Comparison of ENCODE assay signal across 15 cellular contexts in genomic region chr9:126859111-126859510, GRCh38. TPM values are rescaled to one million over a fixed set of nuclear protein-coding genes. Genes with fewer than 3 reads are reported as not detected.
DNase-seq lines count a peak whose midpoint lies in the region; ATAC-seq, FAIRE-seq and TF ChIP-seq lines count a peak whose summit lies in the region.
"Had no signal": no experiment of that assay in that cellular context is flagged by ENCODE, and none has a peak within 500 bp of the region (broad histone marks: within the 10 kb centered on the region; RNA-seq: fewer than 3 reads in every experiment).

No MANE protein-coding gene starts in this region.

- H4K8ac ChIP-seq in H1 (ENCODE audit: extremely low read depth, insufficient read depth, low read length) = no peak overlapping the region

- no peak overlapping the region for H3K9ac ChIP-seq in H1 (replicated peaks in 1 of 4; ENCODE audit: extremely low read depth in 1 of 4, low read depth in 3 of 4, low read length in 3 of 4)
- H3K9ac ChIP-seq: SK-N-SH had no signal

- no peak overlapping the region; a peak in 1 of 4 replicates for H3K4me2 ChIP-seq in H1 (ENCODE audit: insufficient read depth in 1 of 2, low read depth in 2 of 2, low read length in 2 of 2)

- H3K23me2 ChIP-seq in H1 (ENCODE audit: low read depth, low read length) = peaks cover 4% of the 10 kb centered on the region; the same call in 1 of the 2 replicates

- H4K5ac ChIP-seq in H1 (ENCODE audit: insufficient read length, low read depth, low read length) = no peak overlapping the region

- no TSS peak for BruUV-seq in MCF 10A (replicated peaks; lab: Mats Ljungman, UMichigan)

- DNase-seq in MCF 10A (ENCODE audit: unreplicated experiment) (no peak), breast epithelium (ENCODE audit: low spot score in 2 of 2) (no peak), WTC11 (ENCODE audit: low spot score) (no peak), H1 (ENCODE audit: low read depth in 1 of 2, low spot score in 2 of 2) (no peak), SIG-M5 treated with dmso at 0.1 percent for 504 hours (lab: John Stamatoyannopoulos, UW; ENCODE audit: unreplicated experiment) (no peak), NCI-H526 (lab: John Stamatoyannopoulos, UW) (no peak), MV-4-11 (lab: John Stamatoyannopoulos, UW) (no peak)
- no peak for DNase-seq in stimulated activated naive B cell treated with anti-CD40 and anti-IgM and Interleukin-4, amounts not matched to agents 10 μg/mL and 1 μg/mL and 100 μg/mL, for 72 hours
- DNase-seq: colonic mucosa, NCI-H187, NCI-H69, PC-3, SK-N-SH had no signal

- H3K27ac ChIP-seq in breast epithelium (no peak overlapping the region), H1 (ENCODE audit: low read depth, low read length) (no peak overlapping the region)
- H3K27ac ChIP-seq: colonic mucosa, thoracic aorta had no signal

- peaks cover 15% of the 10 kb centered on the region for H3K36me3 Mint-ChIP-seq in MCF 10A (ENCODE audit: insufficient read depth, unreplicated experiment)
- no peaks in the 10 kb centered on the region for H3K36me3 Mint-ChIP-seq in WTC11
- H3K36me3 Mint-ChIP-seq in stimulated activated naive B cell treated with anti-CD40 and anti-IgM and Interleukin-4, amounts not matched to agents 10 μg/mL and 1 μg/mL and 100 μg/mL, for 72 hours = no peaks in the 10 kb centered on the region

- no peak overlapping the region for H3K56ac ChIP-seq in H1 (replicated peaks; ENCODE audit: insufficient read length, low read depth, low read length)

- FAIRE-seq in H1 (lab: Jason Lieb, UNC) = no peak

- TF ChIP-seq CTCF in MCF 10A (IDR thresholded peaks at IDR 0.05; ENCODE audit: unreplicated experiment) = no peak
- TF ChIP-seq CTCF in breast epithelium (IDR thresholded peaks at IDR 0.05) = no peak
- no peak for TF ChIP-seq CTCF in WTC11 (IDR thresholded peaks at IDR 0.05)
- no peak for TF ChIP-seq CTCF in H1 (IDR thresholded peaks at IDR 0.05; ENCODE audit: control extremely low read depth in 1 of 3, insufficient read depth in 1 of 3, low read depth in 1 of 3, low read length in 3 of 3)

- TF ChIP-seq EP300 in H1 (IDR thresholded peaks at IDR 0.05; ENCODE audit: borderline replicate concordance in 1 of 2, low read depth in 2 of 2, low read length in 2 of 2) = no peak

- H2BK20ac ChIP-seq in H1 (ENCODE audit: low read length) = no peak overlapping the region

- H3K14ac ChIP-seq in H1 (ENCODE audit: insufficient read length) = no peak overlapping the region

- H3K36me3 ChIP-seq in breast epithelium = no peaks in the 10 kb centered on the region
- peaks cover 0 to 7% (median 1%) of the 10 kb centered on the region in 4 experiments; a peak in 1 of 8 replicates for H3K36me3 ChIP-seq in H1 (ENCODE audit: control insufficient read depth in 2 of 4, insufficient read depth in 4 of 4, low read length in 3 of 4)

- H4K91ac ChIP-seq in H1 (replicated peaks; ENCODE audit: insufficient read length, low read length) = no peak overlapping the region

- H3K9me3 Mint-ChIP-seq in MCF 10A (ENCODE audit: unreplicated experiment) = no peaks in the 10 kb centered on the region
- H3K9me3 Mint-ChIP-seq in WTC11 = no peaks in the 10 kb centered on the region
- H3K9me3 Mint-ChIP-seq in stimulated activated naive B cell treated with anti-CD40 and anti-IgM and Interleukin-4, amounts not matched to agents 10 μg/mL and 1 μg/mL and 100 μg/mL, for 72 hours = no peaks in the 10 kb centered on the region

- no peak overlapping the region for H2BK120ac ChIP-seq in H1 (replicated peaks; ENCODE audit: low read depth, low read length)

- no peak overlapping the region for H3K18ac ChIP-seq in H1 (ENCODE audit: extremely low read depth, low read length)

- H3K79me1 ChIP-seq in H1 (ENCODE audit: low read depth, low read length) = peaks cover 4% of the 10 kb centered on the region; the same call in 1 of the 2 replicates

- TF ChIP-seq RAD21 in H1 (IDR thresholded peaks at IDR 0.05 in 1 of 2, conservative IDR thresholded peaks at IDR 0.05 in 1 of 2; ENCODE audit: low read depth in 2 of 2, low read length in 2 of 2) = no peak

- H3K27me3 Mint-ChIP-seq in MCF 10A (ENCODE audit: insufficient read depth, unreplicated experiment) = no peaks in the 10 kb centered on the region
- H3K27me3 Mint-ChIP-seq in WTC11 (ENCODE audit: low read depth) = peaks cover 20% of the 10 kb centered on the region
- H3K27me3 Mint-ChIP-seq in stimulated activated naive B cell treated with anti-CD40 and anti-IgM and Interleukin-4, amounts not matched to agents 10 μg/mL and 1 μg/mL and 100 μg/mL, for 72 hours = peaks cover 5 to 19% of the 10 kb centered on the region in 2 donors

- CTCF ChIA-PET in MCF 10A (lab: Yijun Ruan, JAX) (interaction anchor here (0.6 to 2.5 kb wide), 11 partner anchors 9 to 64 kb away, joined by 3 to 18 read pairs (median 5); no protein-coding TSS in a partner anchor), WTC11 (lab: Charles Lee) (interaction anchor here (0.6 to 2.9 kb wide), 10 partner anchors 9 to 169 kb away, joined by 3 to 9 read pairs (median 4); partner anchors contain the start of gene RALGPS1), H1 (lab: Charles Lee; ENCODE audit: partially characterized antibody) (interaction anchor here (0.8 to 2.2 kb wide), 11 partner anchors 9 to 592 kb away, joined by 3 to 12 read pairs (median 4); partner anchors contain the start of genes LRSAM1 and RPL12)

- 0 out of 2 replicates have a peak overlapping the region, but pooled peaks have one; percentile 38 for H2BK15ac ChIP-seq in H1 (ENCODE audit: low read length)

- POLR2A ChIA-PET in MCF 10A (lab: Yijun Ruan, JAX) = interaction anchor here (0.6 to 2.2 kb wide), 6 partner anchors 9 to 55 kb away, joined by 3 to 11 read pairs (median 4); partner anchors contain the start of genes RALGPS1 and ZBTB43
- POLR2A ChIA-PET in WTC11 (lab: Charles Lee) = interaction anchor here (0.6 kb wide), 1 partner anchor 329 kb away, joined by 3 read pairs; no protein-coding TSS in a partner anchor
- POLR2A ChIA-PET in H1 (lab: Charles Lee; ENCODE audit: partially characterized antibody) = interaction anchor here (0.7 to 1.5 kb wide), 2 partner anchors 13 to 16 kb away, joined by 3 read pairs; no protein-coding TSS in a partner anchor

- H3K4ac ChIP-seq in H1 (replicated peaks; ENCODE audit: insufficient read length, low read depth, low read length) = no peak overlapping the region

- H3K27me3 ChIP-seq in breast epithelium = no peaks in the 10 kb centered on the region
- H3K27me3 ChIP-seq in H1 (replicated peaks in 1 of 4; ENCODE audit: control insufficient read depth in 3 of 4, extremely low read depth in 1 of 4, insufficient read depth in 3 of 4, low read length in 3 of 4) = no peaks in the 10 kb centered on the region; a peak in 3 of 7 replicates
- H3K27me3 ChIP-seq: ascending aorta, colonic mucosa had no signal

- H3K4me3 ChIP-seq in breast epithelium (no peak overlapping the region), H1 (ENCODE audit: extremely low read depth in 1 of 4, insufficient read depth in 2 of 4, low read depth in 3 of 4, low read length in 4 of 4) (no peak overlapping the region)

- TF ChIP-seq POLR2A in breast epithelium (IDR thresholded peaks at IDR 0.05) (no peak), H1 (IDR thresholded peaks at IDR 0.05; ENCODE audit: control extremely low read depth in 1 of 2, low read depth in 2 of 2, low read length in 2 of 2) (no peak)

- peaks cover 5 to 6% of the 10 kb centered on the region in 2 donors for H3K4me1 ChIP-seq in breast epithelium
- H3K4me1 ChIP-seq in H1 (replicated peaks in 1 of 4; ENCODE audit: control insufficient read depth in 3 of 4, insufficient read depth in 4 of 4, low read length in 3 of 4) = peaks cover 5 to 17% (median 8%) of the 10 kb centered on the region in 4 experiments

- H3K23ac ChIP-seq in H1 (ENCODE audit: insufficient read length) = no peak overlapping the region

- intact Hi-C loops in MCF 10A (cut with micrococcal nuclease) (no loop called here), breast epithelium (cut with DNase I; ENCODE audit: low total_unique reads) (no loop called here)

- peaks cover 0 to 7% of the 10 kb centered on the region in 2 experiments for H4K20me1 ChIP-seq in H1 (replicated peaks in 1 of 2; ENCODE audit: control insufficient read depth in 1 of 2, insufficient read depth in 2 of 2, low read length in 2 of 2)

- H3K9me3 ChIP-seq in breast epithelium = no peaks in the 10 kb centered on the region
- H3K9me3 ChIP-seq in H1 (ENCODE audit: insufficient read depth in 2 of 2, low read depth in 1 of 2, low read length in 1 of 2) = no peaks in the 10 kb centered on the region
- H3K9me3 ChIP-seq: ascending aorta, colonic mucosa, SK-N-SH, thoracic aorta had no signal

- H3K4me3 Mint-ChIP-seq in MCF 10A (ENCODE audit: unreplicated experiment) (peak overlapping the region; percentile 75), WTC11 (peak overlapping the region; percentile 72)
- no peak overlapping the region for H3K4me3 Mint-ChIP-seq in stimulated activated naive B cell treated with anti-CD40 and anti-IgM and Interleukin-4, amounts not matched to agents 10 μg/mL and 1 μg/mL and 100 μg/mL, for 72 hours

- peaks cover 6 to 26% of the 10 kb centered on the region in 2 experiments for H3K79me2 ChIP-seq in H1 (ENCODE audit: control insufficient read depth in 1 of 2, insufficient read depth in 2 of 2, low read length in 2 of 2)

- no peak overlapping the region for H2AFZ ChIP-seq in H1 (ENCODE audit: low read length)

- H3K27ac Mint-ChIP-seq in MCF 10A (ENCODE audit: low read depth, unreplicated experiment) (no peak overlapping the region), WTC11 (no peak overlapping the region)
- peak overlapping the region; percentile 67 for H3K27ac Mint-ChIP-seq in stimulated activated naive B cell treated with anti-CD40 and anti-IgM and Interleukin-4, amounts not matched to agents 10 μg/mL and 1 μg/mL and 100 μg/mL, for 72 hours

- H3K4me1 Mint-ChIP-seq in MCF 10A (ENCODE audit: insufficient read depth, unreplicated experiment) (peaks cover 22% of the 10 kb centered on the region), WTC11 (peaks cover 33% of the 10 kb centered on the region)
- peaks cover 13 to 31% of the 10 kb centered on the region in 2 donors for H3K4me1 Mint-ChIP-seq in stimulated activated naive B cell treated with anti-CD40 and anti-IgM and Interleukin-4, amounts not matched to agents 10 μg/mL and 1 μg/mL and 100 μg/mL, for 72 hours

- H2BK12ac ChIP-seq in H1 (ENCODE audit: low read depth, low read length) = no peak overlapping the region

- H2AK5ac ChIP-seq in H1 (ENCODE audit: low read depth, low read length) = no peak overlapping the region; the same call in 1 of the 2 replicates

- ATAC-seq in WTC11 = no peak
- no peak for ATAC-seq in stimulated activated naive B cell treated with anti-CD40 and anti-IgM and Interleukin-4, amounts not matched to agents 10 μg/mL and 1 μg/mL and 100 μg/mL, for 72 hours (replicated peaks)
- ATAC-seq: PC-3 had no signal

- WGBS in H1 (ENCODE audit: extremely low coverage in 1 of 2, insufficient coverage in 1 of 2, insufficient read length in 1 of 2, insufficient replicate concordance in 2 of 2, low coverage in 1 of 2, low lambda C conversion rate in 2 of 2, missing lambda C conversion rate in 1 of 2), 2 experiments = 80% methylated on average over 2 of the region's 2 CpGs; no CpG with 5 or more reads in 1 of the 2 experiments

- no peak overlapping the region for H2BK5ac ChIP-seq in H1 (ENCODE audit: low read depth, low read length)

RNA-seq across cellular contexts. Expression of gene ZBTB34, which starts 1.3 kb away (rescaled TPM):
- total RNA-seq in MCF 10A (2022) = 4.6 and 6.9 TPM in 2 replicates
- total RNA-seq in breast epithelium = 10 to 100 TPM in 2 of 3 donors, 1 to 10 TPM in 1; 9.2 to 13.9 (median 12.2) TPM
- total RNA-seq in WTC11 (2021) = 15.9 to 18.4 TPM (median 16.9 TPM) in 3 replicates
- 15.9 and 16.9 TPM in 2 replicates for total RNA-seq in H1 (2021; fragmentation: NEBNext Ultra II Directional; extraction: Animal tissue kit (Norgen Biotek cat#: 25700))
- 5.5 and 8.2 TPM in 2 replicates for polyA plus RNA-seq in H1 (2011; rRNA removed)
- polyA plus RNA-seq in H1 (2011; cell fraction: cytosol; rRNA removed) = 8.3 TPM
- polyA plus RNA-seq in H1 (2011; cell fraction: nucleus; rRNA removed) = 5.7 TPM
- polyA plus RNA-seq in H1 (2012, experiment 1 of 2) = 6.0 to 9.3 TPM (median 7.7 TPM) in 4 replicates
- 0.72 TPM for polyA plus RNA-seq in H1 (2012, experiment 2 of 2)
- 7.2 TPM for polyA plus RNA-seq in H1 (2013, experiment 1 of 2)
- polyA plus RNA-seq in H1 (2013, experiment 2 of 2) = 7.2 TPM
- 25.7 and 26.0 TPM in 2 replicates for polyA minus RNA-seq in H1 (2011; rRNA and poly(A)+ RNA removed)
- polyA minus RNA-seq in H1 (2011; cell fraction: cytosol; rRNA and poly(A)+ RNA removed) = 12.2 TPM
- 13.6 TPM for polyA minus RNA-seq in H1 (2011; cell fraction: nucleus; rRNA and poly(A)+ RNA removed)

RNA-seq across cellular contexts. Expression of gene ZBTB43, which starts 54.3 kb away (rescaled TPM):
- total RNA-seq in MCF 10A (2022) = 32.4 and 44.2 TPM in 2 replicates
- 10 to 100 TPM; 10.9 to 20.6 (median 13.1) TPM for total RNA-seq in breast epithelium
- total RNA-seq in WTC11 (2021) = 13.6 to 23.8 TPM (median 14.7 TPM) in 3 replicates
- total RNA-seq in H1 (2021; fragmentation: NEBNext Ultra II Directional; extraction: Animal tissue kit (Norgen Biotek cat#: 25700)) = 16.7 and 18.7 TPM in 2 replicates
- 3.0 and 4.1 TPM in 2 replicates for polyA plus RNA-seq in H1 (2011; rRNA removed)
- 5.2 TPM for polyA plus RNA-seq in H1 (2011; cell fraction: cytosol; rRNA removed)
- polyA plus RNA-seq in H1 (2011; cell fraction: nucleus; rRNA removed) = 4.8 TPM
- polyA plus RNA-seq in H1 (2012, experiment 1 of 2) = 4.3 to 11.6 TPM (median 6.5 TPM) in 4 replicates
- polyA plus RNA-seq in H1 (2012, experiment 2 of 2) = 0.50 TPM
- 5.5 TPM for polyA plus RNA-seq in H1 (2013, experiment 1 of 2)
- 5.8 TPM for polyA plus RNA-seq in H1 (2013, experiment 2 of 2)
- polyA minus RNA-seq in H1 (2011; rRNA and poly(A)+ RNA removed) = 34.8 and 43.6 TPM in 2 replicates
- polyA minus RNA-seq in H1 (2011; cell fraction: cytosol; rRNA and poly(A)+ RNA removed) = 4.9 TPM
- polyA minus RNA-seq in H1 (2011; cell fraction: nucleus; rRNA and poly(A)+ RNA removed) = 4.6 TPM

RNA-seq across cellular contexts. Expression of gene RALGPS1, which starts 55.5 kb away (rescaled TPM):
- total RNA-seq in MCF 10A (2022) (2.4 and 3.3 TPM in 2 replicates), breast epithelium (10 to 100 TPM in 2 of 3 donors, 1 to 10 TPM in 1; 5.8 to 30.7 (median 15.1) TPM), WTC11 (2021) (26.1 to 28.5 TPM (median 27.4 TPM) in 3 replicates)
- 22.9 and 23.5 TPM in 2 replicates for total RNA-seq in H1 (2021; fragmentation: NEBNext Ultra II Directional; extraction: Animal tissue kit (Norgen Biotek cat#: 25700))
- 20.0 and 33.6 TPM in 2 replicates for polyA plus RNA-seq in H1 (2011; rRNA removed)
- polyA plus RNA-seq in H1 (2011; cell fraction: cytosol; rRNA removed) = 22.3 TPM
- 60.4 TPM for polyA plus RNA-seq in H1 (2011; cell fraction: nucleus; rRNA removed)
- 17.1 to 18.7 TPM (median 18.3 TPM) in 4 replicates for polyA plus RNA-seq in H1 (2012, experiment 1 of 2)
- polyA plus RNA-seq in H1 (2012, experiment 2 of 2) = 8.8 TPM
- 13.6 TPM for polyA plus RNA-seq in H1 (2013, experiment 1 of 2)
- 12.3 TPM for polyA plus RNA-seq in H1 (2013, experiment 2 of 2)
- polyA minus RNA-seq in H1 (2011; rRNA and poly(A)+ RNA removed) = 36.4 and 39.3 TPM in 2 replicates
- polyA minus RNA-seq in H1 (2011; cell fraction: cytosol; rRNA and poly(A)+ RNA removed) = 14.5 TPM
- polyA minus RNA-seq in H1 (2011; cell fraction: nucleus; rRNA and poly(A)+ RNA removed) = 58.2 TPM

Comparison
In these comparisons a context has a peak if more than half of its experiments do, and no peak if none do; other contexts are left out.
1. H3K4me3 Mint-ChIP-seq: peak in MCF 10A (single experiment) and WTC11 (single experiment); none in stimulated activated naive B cell treated with anti-CD40 and anti-IgM and Interleukin-4, amounts not matched to agents 10 μg/mL and 1 μg/mL and 100 μg/mL, for 72 hours (0 of 2).